Comparison of ENCODE assay signal across 14 cellular contexts in genomic region chr4:119517361-119518229, GRCh38.
DNase-seq lines count a peak whose midpoint lies in the region; TF ChIP-seq lines count a peak whose summit lies in the region.
"Had no signal": no experiment of that assay in that cellular context is flagged by ENCODE, and none has a peak within 500 bp of the region (broad histone marks: within the 10 kb centered on the region; RNA-seq: fewer than 3 reads in every experiment).

No MANE protein-coding gene starts in this region.

- no peaks in the 10 kb centered on the region for H3K4me1 Mint-ChIP-seq in MCF 10A (ENCODE audit: insufficient read depth, unreplicated experiment)
- H3K4me1 Mint-ChIP-seq: activated CD8-positive, alpha-beta memory T cell treated with anti-CD3 and anti-CD28 coated beads, Interleukin-2, amount 10 ng/mL, durations not matched to agents 7 days and 5 days had no signal

- H3K79me2 ChIP-seq in mesendoderm (ENCODE audit: control insufficient read depth, insufficient read depth, low read length) = no peaks in the 10 kb centered on the region

- H2BK5ac ChIP-seq in mesendoderm (ENCODE audit: low read length) = no peak overlapping the region

- H3K4me3 ChIP-seq in breast epithelium (no peak overlapping the region), mesendoderm (ENCODE audit: low read length) (no peak overlapping the region)

- H3K18ac ChIP-seq in mesendoderm (ENCODE audit: low read length) = no peak overlapping the region

- POLR2A ChIA-PET in MCF 10A (lab: Yijun Ruan, JAX) = interaction anchor here (1.4 kb wide), 1 partner anchor 10 kb away, joined by 5 read pairs; no protein-coding TSS in a partner anchor

- H3K27ac Mint-ChIP-seq in MCF 10A (ENCODE audit: low read depth, unreplicated experiment) = no peak overlapping the region
- H3K27ac Mint-ChIP-seq: activated CD8-positive, alpha-beta memory T cell treated with anti-CD3 and anti-CD28 coated beads, Interleukin-2, amount 10 ng/mL, durations not matched to agents 7 days and 5 days; T-helper 2 cell treated with Interferon-gamma antibody and Interleukin-4, amounts not matched to agents 5 μg/mL and 100 μg/mL, for 36 hours had no signal

- no peak for TF ChIP-seq POLR2A in breast epithelium (IDR thresholded peaks at IDR 0.05)

- CTCF ChIA-PET in MCF 10A (lab: Yijun Ruan, JAX) = interaction anchor here (0.7 to 1.0 kb wide), 2 partner anchors 10 to 377 kb away, joined by 4 read pairs; no protein-coding TSS in a partner anchor

- no peak overlapping the region for H3K4me2 ChIP-seq in mesendoderm (ENCODE audit: low read length)

- no peaks in the 10 kb centered on the region for H3K9me3 ChIP-seq in breast epithelium

- H3K9me3 Mint-ChIP-seq in MCF 10A (ENCODE audit: unreplicated experiment) = no peaks in the 10 kb centered on the region
- H3K9me3 Mint-ChIP-seq: T-helper 2 cell treated with Interferon-gamma antibody and Interleukin-4, amounts not matched to agents 5 μg/mL and 100 μg/mL, for 36 hours had no signal

- no peak overlapping the region for H2BK120ac ChIP-seq in mesendoderm (ENCODE audit: low read depth, low read length)

- no peak overlapping the region for H4K5ac ChIP-seq in mesendoderm (ENCODE audit: low read length)

- BruUV-seq in MCF 10A (replicated peaks; lab: Mats Ljungman, UMichigan) = no TSS peak

- H3K4ac ChIP-seq in mesendoderm (ENCODE audit: low read depth, low read length) = no peak overlapping the region

- no peaks in the 10 kb centered on the region for H3K79me1 ChIP-seq in mesendoderm (ENCODE audit: low read length)

- no peaks in the 10 kb centered on the region for H3K27me3 Mint-ChIP-seq in MCF 10A (ENCODE audit: insufficient read depth, unreplicated experiment)
- H3K27me3 Mint-ChIP-seq: activated CD8-positive, alpha-beta memory T cell treated with anti-CD3 and anti-CD28 coated beads, Interleukin-2, amount 10 ng/mL, durations not matched to agents 7 days and 5 days had no signal

- TF ChIP-seq CTCF in breast epithelium (IDR thresholded peaks at IDR 0.05) (no peak), MCF 10A (IDR thresholded peaks at IDR 0.05; ENCODE audit: unreplicated experiment) (no peak)

- H4K8ac ChIP-seq in mesendoderm (ENCODE audit: low read depth, low read length) = peak overlapping the region; percentile 56

- intact Hi-C loops in breast epithelium (cut with DNase I; ENCODE audit: low total_unique reads) (no loop called here), MCF 10A (cut with micrococcal nuclease) (no loop called here)

- H3K4me1 ChIP-seq in breast epithelium (no peaks in the 10 kb centered on the region), mesendoderm (ENCODE audit: control insufficient read depth, low read depth, low read length) (no peaks in the 10 kb centered on the region)

- H3K9ac ChIP-seq in mesendoderm (ENCODE audit: low read length) = no peak overlapping the region

- no CpG with 5 or more reads among the region's 2 CpGs for whole genome bisulfite sequencing in mesendoderm (ENCODE audit: extremely low coverage, insufficient coverage, low lambda C conversion rate)

- peak overlapping the region; percentile 40 for H3K27ac ChIP-seq in breast epithelium
- H3K27ac ChIP-seq in mesendoderm (ENCODE audit: low read depth, low read length) = no peak overlapping the region
- H3K27ac ChIP-seq: epithelial cell of prostate had no signal

- no peak overlapping the region for H3K56ac ChIP-seq in mesendoderm (ENCODE audit: low read length)

- H3K4me3 Mint-ChIP-seq in MCF 10A (ENCODE audit: unreplicated experiment) = no peak overlapping the region
- H3K4me3 Mint-ChIP-seq: activated CD8-positive, alpha-beta memory T cell treated with anti-CD3 and anti-CD28 coated beads, Interleukin-2, amount 10 ng/mL, durations not matched to agents 7 days and 5 days; T-helper 2 cell treated with Interferon-gamma antibody and Interleukin-4, amounts not matched to agents 5 μg/mL and 100 μg/mL, for 36 hours had no signal

- H3K27me3 ChIP-seq in breast epithelium (no peaks in the 10 kb centered on the region), mesendoderm (ENCODE audit: insufficient read depth, low read length, poor library complexity) (no peaks in the 10 kb centered on the region)

- H3K36me3 ChIP-seq in breast epithelium = no peaks in the 10 kb centered on the region
- no peaks in the 10 kb centered on the region for H3K36me3 ChIP-seq in mesendoderm (ENCODE audit: control insufficient read depth, insufficient read depth, low read length)

- H2BK15ac ChIP-seq in mesendoderm (replicated peaks; ENCODE audit: low read depth) = no peak overlapping the region

- H2AK5ac ChIP-seq in mesendoderm (ENCODE audit: low read length) = no peak overlapping the region

- no peak overlapping the region for H3K23ac ChIP-seq in mesendoderm (ENCODE audit: low read length)

- peaks cover 33% of the 10 kb centered on the region for H3K36me3 Mint-ChIP-seq in MCF 10A (ENCODE audit: insufficient read depth, unreplicated experiment)

- no peak for DNase-seq in breast epithelium (ENCODE audit: low spot score in 2 of 2)
- no peak for DNase-seq in MCF 10A (ENCODE audit: unreplicated experiment)
- DNase-seq in fibroblast of gingiva (ENCODE audit: low read depth) = peak; percentile 14
- no peak for DNase-seq in mesendoderm
- no peak for DNase-seq in SKM-1 treated with dmso at 0.1 percent for 144 hours (lab: John Stamatoyannopoulos, UW; ENCODE audit: unreplicated experiment)
- DNase-seq in NCI-H146 (lab: John Stamatoyannopoulos, UW) = no peak
- DNase-seq in anterior cingulate cortex (lab: John Stamatoyannopoulos, UW) = no peak
- DNase-seq in activated CD4-positive, alpha-beta T cell treated with anti-CD3 and anti-CD28 coated beads for 48 hours = no peak
- DNase-seq: 8988T; activated CD8-positive, alpha-beta memory T cell treated with anti-CD3 and anti-CD28 coated beads, Interleukin-2, amount 10 ng/mL, durations not matched to agents 7 days and 5 days; mammary epithelial cell; NCI-H1436 had no signal
